Comparison of ENCODE assay signal across 1 cellular context in genomic region chr5:142713151-142713706, GRCh38.
TF ChIP-seq lines count a peak whose summit lies in the region.

No MANE protein-coding gene starts in this region.

TF ChIP-seq in HepG2, 621 proteins besides CTCF, POLR2A, EP300 and RAD21 (continues in another document):
- TF ChIP-seq CREB3 (CRISPR knock-in tag; IDR thresholded peaks at IDR 0.05) (no peak), ZNF329 (CRISPR knock-in tag; IDR thresholded peaks at IDR 0.05; ENCODE audit: low read depth) (no peak), DZIP1 (CRISPR knock-in tag; IDR thresholded peaks at IDR 0.05) (0 out of 2 replicates have a peak, but pooled peaks have one; percentile 33), ATF7-NPFF (CRISPR knock-in tag; IDR thresholded peaks at IDR 0.05; ENCODE audit: low read depth) (peak; percentile 38; the same call in 1 of the 2 replicates), ZFP82 (CRISPR knock-in tag; IDR thresholded peaks at IDR 0.05; ENCODE audit: borderline replicate concordance) (peak; percentile 32; the same call in 1 of the 2 replicates), HNF1A (IDR thresholded peaks at IDR 0.05; ENCODE audit: low read depth) (no peak), HNF1A (CRISPR knock-in tag; IDR thresholded peaks at IDR 0.05; ENCODE audit: borderline replicate concordance) (no peak), TEAD3 (CRISPR knock-in tag; optimal IDR thresholded peaks at IDR 0.05; ENCODE audit: borderline replicate concordance) (peak; percentile 92), NCOA1 (CRISPR knock-in tag; IDR thresholded peaks at IDR 0.05) (no peak), BRD4 (CRISPR knock-in tag; IDR thresholded peaks at IDR 0.05) (no peak), STAT5B (CRISPR knock-in tag; IDR thresholded peaks at IDR 0.05) (no peak), NR3C1 (CRISPR knock-in tag; IDR thresholded peaks at IDR 0.05) (no peak), ZBTB2 (CRISPR knock-in tag; IDR thresholded peaks at IDR 0.05; ENCODE audit: low read depth) (no peak), FOXM1 (CRISPR knock-in tag; IDR thresholded peaks at IDR 0.05) (no peak), RFXAP (CRISPR knock-in tag; IDR thresholded peaks at IDR 0.05; ENCODE audit: borderline replicate concordance) (peak; percentile 46; the same call in 1 of the 2 replicates), ZNF205 (CRISPR knock-in tag; IDR thresholded peaks at IDR 0.05) (no peak), ZNF557 (CRISPR knock-in tag; IDR thresholded peaks at IDR 0.05) (0 out of 2 replicates have a peak, but pooled peaks have one; percentile 23), ZNF552 (CRISPR knock-in tag; IDR thresholded peaks at IDR 0.05; ENCODE audit: borderline replicate concordance) (no peak), ZNF484 (CRISPR knock-in tag; IDR thresholded peaks at IDR 0.05; ENCODE audit: borderline replicate concordance, low read depth) (no peak), PRDM15 (CRISPR knock-in tag; IDR thresholded peaks at IDR 0.05) (no peak), RERE (CRISPR knock-in tag; IDR thresholded peaks at IDR 0.05; ENCODE audit: low read depth) (no peak), DDIT3 (CRISPR knock-in tag; IDR thresholded peaks at IDR 0.05) (no peak), BRCA1 (CRISPR knock-in tag; IDR thresholded peaks at IDR 0.05) (no peak), EZH2 (conservative IDR thresholded peaks at IDR 0.05; ENCODE audit: low read depth, low read length) (no peak), MED13 (CRISPR knock-in tag; IDR thresholded peaks at IDR 0.05) (no peak), TFDP2 (CRISPR knock-in tag; IDR thresholded peaks at IDR 0.05) (no peak), JUNB (CRISPR knock-in tag; IDR thresholded peaks at IDR 0.05; ENCODE audit: borderline replicate concordance) (no peak), CSRNP1 (CRISPR knock-in tag; IDR thresholded peaks at IDR 0.05) (peak; percentile 38; the same call in 1 of the 2 replicates), ZNF430 (CRISPR knock-in tag; IDR thresholded peaks at IDR 0.05) (0 out of 2 replicates have a peak, but pooled peaks have one; percentile 29), ZNF776 (CRISPR knock-in tag; IDR thresholded peaks at IDR 0.05) (no peak), ZBTB43 (CRISPR knock-in tag; conservative IDR thresholded peaks at IDR 0.05) (no peak), ZNF547 (CRISPR knock-in tag; IDR thresholded peaks at IDR 0.05) (0 out of 2 replicates have a peak, but pooled peaks have one; percentile 61), GZF1 (CRISPR knock-in tag; IDR thresholded peaks at IDR 0.05) (no peak), TRIM24 (CRISPR knock-in tag; IDR thresholded peaks at IDR 0.05) (no peak)
